Comparison of ENCODE assay signal across 8 cellular contexts in genomic region chr2:636649-637405, GRCh38. TPM values are rescaled to one million over a fixed set of nuclear protein-coding genes. Genes with fewer than 3 reads are reported as not detected.
DNase-seq lines count a peak whose midpoint lies in the region; ATAC-seq, FAIRE-seq and TF ChIP-seq lines count a peak whose summit lies in the region.

No MANE protein-coding gene starts in this region.

- no peaks in the 10 kb centered on the region for H3K9me3 ChIP-seq in parathyroid adenoma (ENCODE audit: control insufficient read depth, low read length)
- no peaks in the 10 kb centered on the region for H3K9me3 ChIP-seq in upper lobe of right lung

- H3K27ac ChIP-seq in parathyroid adenoma (no peak overlapping the region), upper lobe of right lung (no peak overlapping the region)

- DNase-seq in NCI-H2227 (lab: John Stamatoyannopoulos, UW; ENCODE audit: unreplicated experiment) (peak; percentile 45), NCI-H2227 treated with DMSO at 0.1 percent for 48 hours (lab: John Stamatoyannopoulos, UW) (no peak), RCC 7860 (ENCODE audit: low spot score) (peak; percentile 22), glomerular endothelial cell (ENCODE audit: extremely low read depth, low read depth, low spot score) (peak; percentile 5), upper lobe of right lung (peak; percentile 85)
- DNase-seq in activated naive CD4-positive, alpha-beta T cell treated with anti-CD3 and anti-CD28 coated beads, Interleukin-2, amount 50 U/mL, for 16 hours, result peak; percentile 64

- H3K9ac ChIP-seq in parathyroid adenoma, result no peak overlapping the region

- peak overlapping the region; percentile 76 for H2AFZ ChIP-seq in parathyroid adenoma

- intact Hi-C loops in upper lobe of right lung (cut with DNase I), result no loop called here

- no peak for FAIRE-seq in RCC 7860 (lab: Jason Lieb, UNC)

- H3K36me3 ChIP-seq in parathyroid adenoma (ENCODE audit: control insufficient read depth, insufficient read depth, low read length) (no peaks in the 10 kb centered on the region), upper lobe of right lung (no peaks in the 10 kb centered on the region)

- no peaks in the 10 kb centered on the region for H3K27me3 ChIP-seq in parathyroid adenoma (ENCODE audit: control insufficient read depth, insufficient read depth, low read length)
- peaks cover 14% of the 10 kb centered on the region for H3K27me3 ChIP-seq in upper lobe of right lung

- TF ChIP-seq CTCF in parathyroid adenoma (IDR thresholded peaks at IDR 0.05) (peak; percentile 51), upper lobe of right lung (IDR thresholded peaks at IDR 0.05) (peak; percentile 89)

- ATAC-seq in HG03442 (IDR thresholded peaks at IDR 0.05; ENCODE audit: unreplicated experiment) (peak; percentile 54), upper lobe of right lung (peak; percentile 88)

- H3K4me2 ChIP-seq in parathyroid adenoma (ENCODE audit: low read length), result peak overlapping the region; percentile 64

- H3K79me2 ChIP-seq in parathyroid adenoma, result no peaks in the 10 kb centered on the region

- no peaks in the 10 kb centered on the region for H3K4me1 ChIP-seq in parathyroid adenoma
- H3K4me1 ChIP-seq in upper lobe of right lung, result peaks cover 7% of the 10 kb centered on the region

- H3K4me3 ChIP-seq in parathyroid adenoma (ENCODE audit: low read depth, low read length) (no peak overlapping the region), upper lobe of right lung (peak overlapping the region; percentile 46)

RNA-seq across cellular contexts. Expression of gene TMEM18, which starts 40.4 kb away (rescaled TPM):
- total RNA-seq in glomerular endothelial cell, result 9.0 and 13.5 TPM in 2 replicates
- 21.3 TPM for total RNA-seq in upper lobe of right lung
